In the genomic region with DNA sequence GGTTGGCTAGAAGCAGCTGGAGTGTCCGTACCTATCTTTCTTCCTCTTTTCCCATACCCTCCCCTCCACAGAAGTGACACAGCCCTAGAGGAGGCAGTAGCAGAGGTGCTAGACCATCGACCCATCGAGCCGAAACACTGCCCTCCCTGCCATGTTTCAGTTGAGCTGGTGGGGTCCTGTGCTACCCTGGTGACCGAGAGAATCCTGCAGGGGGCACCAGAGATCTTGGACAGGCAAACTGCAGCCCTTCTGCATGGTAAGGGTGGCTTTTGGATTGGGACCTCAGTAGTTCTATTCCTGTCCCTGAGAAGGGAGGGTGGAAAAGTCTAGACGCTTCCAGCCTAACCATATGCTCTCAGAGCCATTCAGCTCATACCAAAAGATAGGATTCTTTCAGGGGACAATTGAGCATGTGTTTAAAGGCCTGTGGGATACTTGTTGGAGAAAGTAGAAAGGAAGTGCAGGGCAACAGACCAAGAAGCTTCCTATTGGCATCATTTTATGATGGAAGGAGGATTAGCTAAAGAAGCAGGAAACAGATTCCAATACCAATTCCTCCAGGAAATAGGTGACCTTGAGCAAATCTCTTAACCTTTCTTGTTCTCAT, we compare ENCODE assay signal across 9 cellular contexts. TPM values are rescaled to one million over a fixed set of nuclear protein-coding genes. Genes with fewer than 3 reads are reported as not detected.
A peak's percentile ranks its signal among the peaks of the same experiment; 100 is the strongest.
DNase-seq lines count a peak whose midpoint lies in the region; ATAC-seq and TF ChIP-seq lines count a peak whose summit lies in the region.
"Had no signal": no experiment of that assay in that cellular context is flagged by ENCODE, and none has a peak within 500 bp of the region (broad histone marks: within the 10 kb centered on the region; RNA-seq: fewer than 3 reads in every experiment).

No MANE protein-coding gene starts in this region.

- peak overlapping the region in 1 of 2 donors; percentile 21 for H3K27ac ChIP-seq in breast epithelium
- H3K27ac ChIP-seq: BLaER1 treated with 17β-estradiol and CSF1 and Interleukin-3, amounts not matched to agents 10 nM and 100 nM had no signal

- TF ChIP-seq CTCF in WI38 (IDR thresholded peaks at IDR 0.05; ENCODE audit: low read depth, low read length) (peak; percentile 88), breast epithelium (IDR thresholded peaks at IDR 0.05) (peak; percentile 63 to 76 (median 67))

- no peaks in the 10 kb centered on the region for H3K4me1 ChIP-seq in breast epithelium

- H3K4me3 ChIP-seq in WI38 (ENCODE audit: low read depth, low read length) (no peak overlapping the region), breast epithelium (no peak overlapping the region)
- H3K4me3 ChIP-seq: BLaER1 treated with 17β-estradiol and CSF1 and Interleukin-3, amounts not matched to agents 10 nM and 100 nM had no signal

- DNase-seq in NCI-H2196 (lab: John Stamatoyannopoulos, UW; ENCODE audit: unreplicated experiment), result peak; percentile 54
- DNase-seq in NCI-H2196 treated with DMSO at 0.1 percent for 48 hours (lab: John Stamatoyannopoulos, UW; ENCODE audit: unreplicated experiment), result no peak
- peak; percentile 19 for DNase-seq in NCI-H2081 treated with DMSO at 0.1 percent for 48 hours (lab: John Stamatoyannopoulos, UW)
- peak; percentile 61 to 68 for DNase-seq in breast epithelium (ENCODE audit: low spot score in 2 of 2)
- peak; percentile 88 for DNase-seq in islet precursor cell
- peak; percentile 64 to 80 for DNase-seq in stimulated activated CD4-positive, alpha-beta T cell treated with anti-CD3 and anti-CD28 coated beads, Interleukin-15, amount 100 ng/mL, for 48 hours (ENCODE audit: low read depth in 2 of 2)

- no peak for ATAC-seq in HG03139 (IDR thresholded peaks at IDR 0.05; ENCODE audit: unreplicated experiment)

- intact Hi-C loops in breast epithelium (cut with DNase I; ENCODE audit: low total_unique reads), result loop anchor here (10.0 kb wide), 1 partner anchor 50 kb away; the partner anchor contains the start of gene GABPB2

- no peak for TF ChIP-seq POLR2A in breast epithelium (IDR thresholded peaks at IDR 0.05)

- H3K9me3 ChIP-seq in breast epithelium, result no peaks in the 10 kb centered on the region
- H3K9me3 ChIP-seq: BLaER1 treated with 17β-estradiol and CSF1 and Interleukin-3, amounts not matched to agents 10 nM and 100 nM had no signal

- no peaks in the 10 kb centered on the region for H3K36me3 ChIP-seq in breast epithelium

- no peaks in the 10 kb centered on the region for H3K27me3 ChIP-seq in breast epithelium
- H3K27me3 ChIP-seq: BLaER1 treated with 17β-estradiol and CSF1 and Interleukin-3, amounts not matched to agents 10 nM and 100 nM had no signal

RNA-seq across cellular contexts. Expression of gene BNIPL, which starts 11.7 kb away (rescaled TPM):
- total RNA-seq in breast epithelium, result 10 to 100 TPM in 2 of 3 donors, under 1 TPM in 1; 0.16 to 47.1 (median 17.0) TPM

RNA-seq across cellular contexts. Expression of gene PRUNE1, which starts 16.4 kb away (rescaled TPM):
- total RNA-seq in breast epithelium, result 10 to 100 TPM; 21.6 to 34.1 (median 32.8) TPM

RNA-seq across cellular contexts. Expression of gene MINDY1, which starts 17.9 kb away (rescaled TPM):
- total RNA-seq in breast epithelium, result 10 to 100 TPM; 26.2 to 33.5 (median 26.5) TPM

RNA-seq across cellular contexts. Expression of gene C1orf56, which starts 22.9 kb away (rescaled TPM):
- total RNA-seq in breast epithelium, result 1 to 10 TPM; 4.6 to 8.3 (median 7.6) TPM

RNA-seq across cellular contexts. Expression of gene CDC42SE1, which starts 34.8 kb away (rescaled TPM):
- 100 to 1,000 TPM in 1 of 3 donors, 10 to 100 TPM in 2; 49.4 to 130 (median 85.9) TPM for total RNA-seq in breast epithelium
